Comparison of ENCODE assay signal across 8 cellular contexts in genomic region chr20:62740286-62741141, GRCh38. TPM values are rescaled to one million over a fixed set of nuclear protein-coding genes. Genes with fewer than 3 reads are reported as not detected.
DNase-seq lines count a peak whose midpoint lies in the region; ATAC-seq lines count a peak whose summit lies in the region.

No MANE protein-coding gene starts in this region.

- no peaks in the 10 kb centered on the region for H3K27me3 Mint-ChIP-seq in activated naive CD8-positive, alpha-beta T cell treated with anti-CD3 and anti-CD28 coated beads for 36 hours

- peak; percentile 75 for ATAC-seq in GM19035 (IDR thresholded peaks at IDR 0.05; ENCODE audit: unreplicated experiment)
- peak; percentile 85 for ATAC-seq in HG03342 (IDR thresholded peaks at IDR 0.05; ENCODE audit: unreplicated experiment)

- H3K27ac ChIP-seq in layer of hippocampus (ENCODE audit: low read depth, low read length), result peak overlapping the region; percentile 10

- no peaks in the 10 kb centered on the region for H3K36me3 Mint-ChIP-seq in activated naive CD8-positive, alpha-beta T cell treated with anti-CD3 and anti-CD28 coated beads for 36 hours

- no peaks in the 10 kb centered on the region for H3K9me3 Mint-ChIP-seq in activated naive CD8-positive, alpha-beta T cell treated with anti-CD3 and anti-CD28 coated beads for 36 hours

- peaks cover 19% of the 10 kb centered on the region for H3K4me1 Mint-ChIP-seq in activated naive CD8-positive, alpha-beta T cell treated with anti-CD3 and anti-CD28 coated beads for 36 hours

- peaks cover 14% of the 10 kb centered on the region for H3K27me3 ChIP-seq in layer of hippocampus (ENCODE audit: control insufficient read depth, insufficient read depth, low read length)

- peak overlapping the region; percentile 55 for H3K4me3 Mint-ChIP-seq in activated naive CD8-positive, alpha-beta T cell treated with anti-CD3 and anti-CD28 coated beads for 36 hours

- DNase-seq in T follicular helper cell (ENCODE audit: low read depth), result peak; percentile 68
- DNase-seq in activated naive CD8-positive, alpha-beta T cell treated with anti-CD3 and anti-CD28 coated beads for 36 hours, result peak; percentile 82
- peak; percentile 70 to 80 for DNase-seq in stimulated activated CD8-positive, alpha-beta memory T cell treated with anti-CD3 and anti-CD28 coated beads, Interleukin-15, amount 100 ng/mL, for 48 hours (ENCODE audit: low read depth in 2 of 2)
- DNase-seq in HuH-7.5 (ENCODE audit: low spot score), result no peak
- DNase-seq in SHP77 treated with DMSO at 0.1 percent for 48 hours (lab: John Stamatoyannopoulos, UW), result no peak

- peak overlapping the region; percentile 83 for H3K27ac Mint-ChIP-seq in activated naive CD8-positive, alpha-beta T cell treated with anti-CD3 and anti-CD28 coated beads for 36 hours

RNA-seq across cellular contexts. Expression of gene NTSR1, which starts 31.9 kb away (rescaled TPM):
- total RNA-seq in activated naive CD8-positive, alpha-beta T cell treated with anti-CD3 and anti-CD28 coated beads for 36 hours, result not detected

RNA-seq across cellular contexts. Expression of gene MRGBP, which starts 55.8 kb away (rescaled TPM):
- 10 to 100 TPM; 19.3 to 19.8 TPM for total RNA-seq in activated naive CD8-positive, alpha-beta T cell treated with anti-CD3 and anti-CD28 coated beads for 36 hours

Comparison
In these comparisons a context has a peak if more than half of its experiments do, and no peak if none do; other contexts are left out.
1. DNase-seq: peak in T follicular helper cell (single experiment), activated naive CD8-positive, alpha-beta T cell treated with anti-CD3 and anti-CD28 coated beads for 36 hours (single experiment) and stimulated activated CD8-positive, alpha-beta memory T cell treated with anti-CD3 and anti-CD28 coated beads, Interleukin-15, amount 100 ng/mL, for 48 hours (2 of 2); none in HuH-7.5 (single experiment) and SHP77 treated with DMSO at 0.1 percent for 48 hours (single experiment).